In the genomic region with DNA sequence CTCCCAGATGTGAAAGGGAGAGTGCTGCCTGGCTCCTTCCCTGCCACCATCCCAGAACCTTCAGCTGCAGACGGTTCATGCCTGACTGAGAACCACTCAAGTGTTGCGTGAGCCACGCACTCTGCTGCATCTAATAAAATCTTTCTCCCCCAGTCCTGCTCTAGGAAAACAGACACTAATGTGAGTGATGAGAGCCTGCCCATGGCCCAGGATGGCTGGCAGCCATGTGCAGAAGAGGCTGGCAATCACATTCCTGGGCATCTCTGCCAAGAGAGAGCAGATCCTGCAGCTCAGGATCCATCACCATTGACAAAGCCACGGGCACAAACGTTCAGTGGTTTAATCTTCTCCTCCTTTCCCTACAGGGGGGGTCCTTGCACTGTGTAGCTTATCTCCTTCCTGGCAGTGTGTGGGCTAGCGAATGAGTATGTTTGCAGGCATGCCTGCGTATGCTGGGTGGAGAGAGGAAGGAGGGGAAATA, we compare ENCODE assay signal across 9 cellular contexts.
DNase-seq lines count a peak whose midpoint lies in the region; ATAC-seq and TF ChIP-seq lines count a peak whose summit lies in the region.
"Had no signal": no experiment of that assay in that cellular context is flagged by ENCODE, and none has a peak within 500 bp of the region (broad histone marks: within the 10 kb centered on the region; RNA-seq: fewer than 3 reads in every experiment).

No MANE protein-coding gene starts in this region.

- ATAC-seq in GM19397 (IDR thresholded peaks at IDR 0.05; ENCODE audit: unreplicated experiment) (no peak), T-helper 17 cell (no peak), HG03108 (IDR thresholded peaks at IDR 0.05; ENCODE audit: unreplicated experiment) (no peak)
- ATAC-seq: activated T-helper 17 cell treated with anti-CD3 and anti-CD28 coated beads, Interleukin-2, amount 50 U/mL, for 72 hours had no signal

- no peak overlapping the region for H3K4me3 Mint-ChIP-seq in T-helper 17 cell
- H3K4me3 Mint-ChIP-seq: activated T-helper 17 cell treated with anti-CD3 and anti-CD28 coated beads, Interleukin-2, amount 50 U/mL, for 72 hours had no signal

- no peak overlapping the region for H3K27ac Mint-ChIP-seq in T-helper 17 cell
- H3K27ac Mint-ChIP-seq: activated T-helper 17 cell treated with anti-CD3 and anti-CD28 coated beads, Interleukin-2, amount 50 U/mL, for 72 hours had no signal

- peak; percentile 55 for TF ChIP-seq CTCF in astrocyte of the cerebellum (IDR thresholded peaks at IDR 0.05; ENCODE audit: low read depth, low read length, missing control alignments)
- TF ChIP-seq CTCF in GM10248 (IDR thresholded peaks at IDR 0.05; ENCODE audit: control extremely low read depth, extremely low read depth, low read depth, missing control alignments), result no peak

- H3K27me3 Mint-ChIP-seq in T-helper 17 cell, result peaks cover 7% of the 10 kb centered on the region

- CTCF ChIA-PET in GM10248 (lab: Yijun Ruan, JAX), result interaction anchor here (1.0 kb wide), 1 partner anchor 15 kb away, joined by 4 read pairs; no protein-coding TSS in a partner anchor

- in situ Hi-C loops in astrocyte of the cerebellum (cut with HindIII; ENCODE audit: low sequenced_read_pairs), result no loop called here

- H3K4me3 ChIP-seq in astrocyte of the cerebellum (ENCODE audit: low read depth, low read length), result no peak overlapping the region

- DNase-seq in AG08396 (ENCODE audit: low spot score), result peak; percentile 71
- peak; percentile 55 for DNase-seq in HK-2 (ENCODE audit: unreplicated experiment)
- DNase-seq in astrocyte of the cerebellum (ENCODE audit: low read depth), result peak; percentile 60
- DNase-seq in kidney glomerular epithelial cell (lab: John Stamatoyannopoulos, UW), result peak; percentile 83
- DNase-seq in T-helper 17 cell, result no peak
- DNase-seq in GM10248 (ENCODE audit: extremely low spot score), result no peak

- no peaks in the 10 kb centered on the region for H3K9me3 ChIP-seq in T-helper 17 cell (ENCODE audit: control insufficient read depth, low read length, poor library complexity, severe bottlenecking)

- H3K4me1 Mint-ChIP-seq in T-helper 17 cell, result no peaks in the 10 kb centered on the region
- H3K4me1 Mint-ChIP-seq: activated T-helper 17 cell treated with anti-CD3 and anti-CD28 coated beads, Interleukin-2, amount 50 U/mL, for 72 hours had no signal

- POLR2A ChIA-PET in GM10248 (lab: Yijun Ruan, JAX), result no interaction called here

- H3K36me3 Mint-ChIP-seq in T-helper 17 cell (ENCODE audit: low read depth), result no peaks in the 10 kb centered on the region

Comparison
In these comparisons a context has a peak if more than half of its experiments do, and no peak if none do; other contexts are left out.
1. DNase-seq: peak in AG08396 (single experiment), HK-2 (single experiment), astrocyte of the cerebellum (single experiment) and kidney glomerular epithelial cell (single experiment); none in T-helper 17 cell (0 of 3) and GM10248 (single experiment).